1 cellular context compared by ENCODE assay signal in genomic region chr22:48075604-48076400, GRCh38.
TF ChIP-seq lines count a peak whose summit lies in the region.

No MANE protein-coding gene starts in this region.

TF ChIP-seq in H1, 55 proteins besides CTCF, POLR2A, EP300 and RAD21:
- TF ChIP-seq SP4 (IDR thresholded peaks at IDR 0.05; ENCODE audit: low read length) (no peak), CREB1 (IDR thresholded peaks at IDR 0.05) (no peak), RFX5 (IDR thresholded peaks at IDR 0.05; ENCODE audit: borderline replicate concordance, low read depth, low read length) (no peak), SAP30 (IDR thresholded peaks at IDR 0.05; ENCODE audit: insufficient read depth, insufficient replicate concordance, low read length) (no peak), SUZ12 (IDR thresholded peaks at IDR 0.05; ENCODE audit: low read length) (no peak), KDM5A (IDR thresholded peaks at IDR 0.05; ENCODE audit: low read length) (no peak), SP1 (IDR thresholded peaks at IDR 0.05; ENCODE audit: low read depth, low read length) (no peak), BACH1 (IDR thresholded peaks at IDR 0.05; ENCODE audit: low read length) (no peak), TAF7 (optimal IDR thresholded peaks at IDR 0.05; ENCODE audit: borderline replicate concordance, low read depth, low read length) (no peak), CBX8 (IDR thresholded peaks at IDR 0.05; ENCODE audit: borderline replicate concordance, low read depth, low read length) (no peak), PHF8 (conservative IDR thresholded peaks at IDR 0.05; ENCODE audit: low read depth, low read length) (no peak), GTF2F1 (IDR thresholded peaks at IDR 0.05; ENCODE audit: borderline replicate concordance, low read depth, low read length) (no peak), TCF12 (IDR thresholded peaks at IDR 0.05; ENCODE audit: low read depth, low read length) (no peak), CHD1 (IDR thresholded peaks at IDR 0.05; ENCODE audit: low read depth, low read length) (no peak)
